8 cellular contexts compared by ENCODE assay signal in genomic region chr14:23153891-23154796, GRCh38. TPM values are rescaled to one million over a fixed set of nuclear protein-coding genes. Genes with fewer than 3 reads are reported as not detected.
DNase-seq lines count a peak whose midpoint lies in the region; ATAC-seq, FAIRE-seq and TF ChIP-seq lines count a peak whose summit lies in the region.

No MANE protein-coding gene starts in this region.

- H4K91ac ChIP-seq in neuronal stem cell (ENCODE audit: low read depth, low read length, poor library complexity), result no peak overlapping the region

- no peak for FAIRE-seq in HTR-8/SVneo (lab: Jason Lieb, UNC)

- H3K4ac ChIP-seq in neuronal stem cell (ENCODE audit: low read length), result no peak overlapping the region

- ATAC-seq in HG02973 (IDR thresholded peaks at IDR 0.05; ENCODE audit: unreplicated experiment), result no peak

- no peaks in the 10 kb centered on the region for H3K9me3 ChIP-seq in neuronal stem cell (replicated peaks in 1 of 2; ENCODE audit: control insufficient read depth in 2 of 2, insufficient read depth in 1 of 2, low read depth in 1 of 2, low read length in 2 of 2)

- no peak overlapping the region for H2BK12ac ChIP-seq in neuronal stem cell (ENCODE audit: low read length)

- CTCF ChIA-PET in RWPE1 (lab: Yijun Ruan, JAX), result interaction anchor here (0.7 to 1.5 kb wide), 2 partner anchors 33 to 56 kb away, joined by 3 to 11 read pairs; no protein-coding TSS in a partner anchor

- no peak overlapping the region for H3K9ac ChIP-seq in neuronal stem cell (ENCODE audit: low read depth, low read length, poor library complexity)

- H3K14ac ChIP-seq in neuronal stem cell (ENCODE audit: low read length), result no peak overlapping the region

- H2BK120ac ChIP-seq in neuronal stem cell (ENCODE audit: low read depth, low read length), result no peak overlapping the region

- peak overlapping the region; percentile 34 for H2BK15ac ChIP-seq in neuronal stem cell (ENCODE audit: low read length)

- DNase-seq in GM03348 (ENCODE audit: low spot score) (peak; percentile 96), RWPE1 (ENCODE audit: low spot score) (peak; percentile 93), fibroblast of gingiva (ENCODE audit: low read depth) (peak; percentile 89), neuronal stem cell (ENCODE audit: low spot score) (no peak), HTR-8/SVneo (ENCODE audit: insufficient read length, low spot score) (no peak), GDM1 (lab: John Stamatoyannopoulos, UW) (no peak), HuH-7 (ENCODE audit: low spot score) (no peak)

- peak overlapping the region; percentile 98 for H3K27ac ChIP-seq in RWPE1
- peak overlapping the region; percentile 36 for H3K27ac ChIP-seq in neuronal stem cell (replicated peaks; ENCODE audit: low read length)

- H3K4me3 ChIP-seq in neuronal stem cell (ENCODE audit: low read length in 2 of 2), result no peak overlapping the region

- no peak for TF ChIP-seq CTCF in RWPE1 (conservative IDR thresholded peaks at IDR 0.05; ENCODE audit: low read depth)

- H3K23ac ChIP-seq in neuronal stem cell (ENCODE audit: low read depth, low read length, poor library complexity), result peak overlapping the region; percentile 87

- no CpG with 5 or more reads among the region's 28 CpGs for whole genome bisulfite sequencing in neuronal stem cell (ENCODE audit: extremely low coverage in 2 of 2, insufficient read length in 2 of 2, insufficient replicate concordance in 1 of 2), 2 donors

- no peaks in the 10 kb centered on the region for H3K79me1 ChIP-seq in neuronal stem cell (ENCODE audit: low read depth, low read length)

- peaks cover 2% of the 10 kb centered on the region in 2 donors for H3K36me3 ChIP-seq in neuronal stem cell (replicated peaks in 1 of 2; ENCODE audit: control insufficient read depth in 2 of 2, insufficient read depth in 2 of 2, low read length in 2 of 2)

- H3K4me1 ChIP-seq in neuronal stem cell (ENCODE audit: control insufficient read depth in 2 of 2, insufficient read depth in 1 of 2, low read depth in 1 of 2, low read length in 2 of 2), result peaks cover 7 to 16% of the 10 kb centered on the region in 2 donors

- POLR2A ChIA-PET in RWPE1 (lab: Yijun Ruan, JAX; ENCODE audit: low non-redundant PET), result interaction anchor here (1.3 kb wide), 1 partner anchor 16 kb away, joined by 5 read pairs; no protein-coding TSS in a partner anchor

- peak overlapping the region; percentile 53 for H4K8ac ChIP-seq in neuronal stem cell (ENCODE audit: low read depth, low read length)

- no peak overlapping the region for H3K4me2 ChIP-seq in neuronal stem cell (ENCODE audit: insufficient read depth, low read length, poor library complexity, severe bottlenecking)

- H3K18ac ChIP-seq in neuronal stem cell (ENCODE audit: low read length), result peak overlapping the region; percentile 72

- no peaks in the 10 kb centered on the region for H3K27me3 ChIP-seq in neuronal stem cell (ENCODE audit: control insufficient read depth in 3 of 3, insufficient read depth in 3 of 3, low read depth in 1 of 3, low read length in 3 of 3)

- H2AFZ ChIP-seq in neuronal stem cell (ENCODE audit: low read length), result peak overlapping the region; percentile 51

- no peak overlapping the region for H2AK5ac ChIP-seq in neuronal stem cell (ENCODE audit: low read depth, low read length)

- no peak overlapping the region for H2BK5ac ChIP-seq in neuronal stem cell (ENCODE audit: low read length)

RNA-seq across cellular contexts. Expression of gene SLC7A8, which starts 29.3 kb away (rescaled TPM):
- 43.4 TPM for polyA plus RNA-seq in neuronal stem cell (2013, experiment 1 of 2)
- 43.3 TPM for polyA plus RNA-seq in neuronal stem cell (2013, experiment 2 of 2)

RNA-seq across cellular contexts. Expression of gene CEBPE, which starts 35.1 kb away (rescaled TPM):
- polyA plus RNA-seq in neuronal stem cell (2013, experiment 1 of 2), result not detected
- polyA plus RNA-seq in neuronal stem cell (2013, experiment 2 of 2), result not detected

RNA-seq across cellular contexts. Expression of gene CIROP, which starts 49.4 kb away (rescaled TPM):
- not detected for polyA plus RNA-seq in neuronal stem cell (2013, experiment 1 of 2)
- not detected for polyA plus RNA-seq in neuronal stem cell (2013, experiment 2 of 2)

RNA-seq across cellular contexts. Expression of gene C14orf119, which starts 58.8 kb away (rescaled TPM):
- polyA plus RNA-seq in neuronal stem cell (2013, experiment 1 of 2), result 21.0 TPM
- polyA plus RNA-seq in neuronal stem cell (2013, experiment 2 of 2), result 18.3 TPM

RNA-seq across cellular contexts. Expression of gene ACIN1, which starts 59.2 kb away (rescaled TPM):
- 147 TPM for polyA plus RNA-seq in neuronal stem cell (2013, experiment 1 of 2)
- 150 TPM for polyA plus RNA-seq in neuronal stem cell (2013, experiment 2 of 2)

Comparison
In these comparisons a context has a peak if more than half of its experiments do, and no peak if none do; other contexts are left out.
1. DNase-seq: peak in GM03348 (single experiment), RWPE1 (single experiment) and fibroblast of gingiva (single experiment); none in neuronal stem cell (single experiment), HTR-8/SVneo (single experiment), GDM1 (single experiment) and HuH-7 (single experiment).